ENCODE assay signal across 13 cellular contexts in genomic region chr22:27715078-27715477, GRCh38.
DNase-seq lines count a peak whose midpoint lies in the region; TF ChIP-seq lines count a peak whose summit lies in the region.
"Had no signal": no experiment of that assay in that cellular context is flagged by ENCODE, and none has a peak within 500 bp of the region (broad histone marks: within the 10 kb centered on the region; RNA-seq: fewer than 3 reads in every experiment).

No MANE protein-coding gene starts in this region.

- intact Hi-C loops in activated CD4-positive, alpha-beta T cell treated with anti-CD3 and anti-CD28 coated beads, Interleukin-2, amount 10 ng/mL, durations not matched to agents 24 days and 14 days (cut with micrococcal nuclease), result no loop called here

- H3K4me3 ChIP-seq in epithelial cell of proximal tubule (ENCODE audit: low read depth, low read length), result no peak overlapping the region

- peak; percentile 58 for TF ChIP-seq CTCF in epithelial cell of proximal tubule (conservative IDR thresholded peaks at IDR 0.05; ENCODE audit: low read depth, low read length)

- H3K9me3 Mint-ChIP-seq in activated CD4-positive, alpha-beta T cell treated with anti-CD3 and anti-CD28 coated beads, Interleukin-2, amount 10 ng/mL, durations not matched to agents 24 days and 14 days, result no peaks in the 10 kb centered on the region

- H3K36me3 Mint-ChIP-seq in activated CD4-positive, alpha-beta T cell treated with anti-CD3 and anti-CD28 coated beads, Interleukin-2, amount 10 ng/mL, durations not matched to agents 24 days and 14 days (ENCODE audit: low read depth), result no peaks in the 10 kb centered on the region

- in situ Hi-C loops in Caki2 (cut with HindIII; ENCODE audit: low pct_unique_long_range_greater_than_20kb, low sequenced_read_pairs), result no loop called here

- DNase-seq in Caki2 (ENCODE audit: low read depth) (peak; percentile 30), NCI-H446 (lab: John Stamatoyannopoulos, UW) (peak; percentile 53 to 67), epithelial cell of proximal tubule (ENCODE audit: low read depth) (no peak), pons (ENCODE audit: low spot score) (peak; percentile 81), NCI-H2107 treated with DMSO at 0.1 percent for 48 hours (lab: John Stamatoyannopoulos, UW; ENCODE audit: unreplicated experiment) (no peak), SK-N-DZ (ENCODE audit: low spot score) (no peak), RKO (ENCODE audit: low spot score) (no peak)
- no peak for DNase-seq in activated CD4-positive, alpha-beta T cell treated with anti-CD3 and anti-CD28 coated beads, Interleukin-2, amount 10 ng/mL, durations not matched to agents 24 days and 14 days
- DNase-seq: activated CD4-positive, alpha-beta T cell treated with anti-CD3 and anti-CD28 coated beads for 48 hours; activated effector memory CD4-positive, alpha-beta T cell treated with anti-CD3 and anti-CD28 coated beads, Interleukin-2, amount 50 U/mL, for 16 hours; KBM-7; NCI-H526; stimulated activated CD4-positive, alpha-beta T cell treated with anti-CD3 and anti-CD28 coated beads, Interleukin-4, amount 100 ng/mL, for 24 hours had no signal

- no peaks in the 10 kb centered on the region for H3K27me3 Mint-ChIP-seq in activated CD4-positive, alpha-beta T cell treated with anti-CD3 and anti-CD28 coated beads, Interleukin-2, amount 10 ng/mL, durations not matched to agents 24 days and 14 days

- H3K27ac Mint-ChIP-seq in activated CD4-positive, alpha-beta T cell treated with anti-CD3 and anti-CD28 coated beads, Interleukin-2, amount 10 ng/mL, durations not matched to agents 24 days and 14 days, result no peak overlapping the region

- no peak overlapping the region for H3K4me3 Mint-ChIP-seq in activated CD4-positive, alpha-beta T cell treated with anti-CD3 and anti-CD28 coated beads, Interleukin-2, amount 10 ng/mL, durations not matched to agents 24 days and 14 days

- no peaks in the 10 kb centered on the region for H3K4me1 Mint-ChIP-seq in activated CD4-positive, alpha-beta T cell treated with anti-CD3 and anti-CD28 coated beads, Interleukin-2, amount 10 ng/mL, durations not matched to agents 24 days and 14 days

Comparison
In these comparisons a context has a peak if more than half of its experiments do, and no peak if none do; other contexts are left out.
1. DNase-seq: peak in Caki2 (single experiment), NCI-H446 (2 of 2) and pons (single experiment); none in epithelial cell of proximal tubule (single experiment), NCI-H2107 treated with DMSO at 0.1 percent for 48 hours (single experiment), activated CD4-positive, alpha-beta T cell treated with anti-CD3 and anti-CD28 coated beads, Interleukin-2, amount 10 ng/mL, durations not matched to agents 24 days and 14 days (single experiment), SK-N-DZ (single experiment) and RKO (single experiment).